Comparison of ENCODE assay signal across 7 cellular contexts in genomic region chr9:80251778-80252177, GRCh38.
"Had no signal": no experiment of that assay in that cellular context is flagged by ENCODE, and none has a peak within 500 bp of the region (broad histone marks: within the 10 kb centered on the region; RNA-seq: fewer than 3 reads in every experiment).

No MANE protein-coding gene starts in this region.

- DNase-seq: GM23248, GOT3, H9, HCEC 1CT, KBM-7 had no signal

- H3K4me3 ChIP-seq: GM23248 had no signal

- H3K9ac ChIP-seq: GM23248 had no signal

- FAIRE-seq: H54 had no signal

- H2AFZ ChIP-seq: GM23248 had no signal

- H3K27ac ChIP-seq: GM23248, HL-60 had no signal
